In the genomic region with DNA sequence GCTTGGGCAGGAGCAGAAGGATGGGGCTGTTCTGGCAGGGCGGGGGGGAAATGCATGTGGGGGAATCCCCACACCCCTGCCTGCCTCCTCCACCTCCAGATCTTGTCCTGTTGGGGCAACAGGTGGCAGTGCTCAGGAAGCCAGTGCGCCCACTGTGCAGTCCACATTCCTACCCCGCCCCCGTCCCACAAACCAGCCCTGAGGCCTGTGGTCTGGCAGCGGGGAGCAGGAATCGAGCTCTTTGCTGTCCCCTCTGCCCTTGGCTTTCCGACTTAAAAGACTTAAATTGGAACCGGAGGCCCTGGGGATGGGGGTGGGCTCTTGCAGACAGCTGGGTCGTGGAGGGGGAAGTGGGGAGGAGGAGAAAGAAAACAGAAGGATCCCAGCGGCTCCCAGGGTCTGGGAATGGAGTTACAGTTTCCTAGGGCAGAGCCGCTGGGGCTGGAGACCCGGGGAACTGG, we compare ENCODE assay signal across 8 cellular contexts. TPM values are rescaled to one million over a fixed set of nuclear protein-coding genes. Genes with fewer than 3 reads are reported as not detected.
DNase-seq lines count a peak whose midpoint lies in the region; TF ChIP-seq lines count a peak whose summit lies in the region.

No MANE protein-coding gene starts in this region.

- H3K9me3 Mint-ChIP-seq in CD8-positive, alpha-beta memory T cell, result no peaks in the 10 kb centered on the region
- no peaks in the 10 kb centered on the region for H3K9me3 Mint-ChIP-seq in brain

- DNase-seq in CD8-positive, alpha-beta memory T cell, result peak in 1 of 5 donors; percentile 22
- no peak for DNase-seq in COR-L47 (lab: John Stamatoyannopoulos, UW)
- DNase-seq in NCI-H510A treated with DMSO at 0.1 percent for 48 hours (lab: John Stamatoyannopoulos, UW), result no peak
- DNase-seq in lower leg skin (ENCODE audit: low spot score in 2 of 2), result no peak
- no peak for DNase-seq in activated CD4-positive, CD25-positive, alpha-beta regulatory T cell treated with anti-CD3 and anti-CD28 coated beads, Interleukin-2, amount 50 U/mL, for 72 hours

- H3K4me1 ChIP-seq in CD8-positive, alpha-beta memory T cell (ENCODE audit: insufficient read depth, low read length), result peaks cover 57% of the 10 kb centered on the region
- H3K4me1 ChIP-seq in neutrophil (ENCODE audit: control insufficient read depth in 1 of 2, insufficient read depth in 1 of 2, low read depth in 1 of 2, low read length in 1 of 2), result peaks cover 35 to 36% of the 10 kb centered on the region in 2 experiments

- TF ChIP-seq POLR2A in lower leg skin (IDR thresholded peaks at IDR 0.05), result no peak

- peak overlapping the region; percentile 88 to 92 (median 90) for H3K27ac Mint-ChIP-seq in CD8-positive, alpha-beta memory T cell
- H3K27ac Mint-ChIP-seq in brain, result peak overlapping the region in 3 of 5 experiments; percentile 51 to 94 (median 91)

- no peaks in the 10 kb centered on the region for H3K36me3 Mint-ChIP-seq in CD8-positive, alpha-beta memory T cell
- no peaks in the 10 kb centered on the region for H3K36me3 Mint-ChIP-seq in brain

- peak overlapping the region; percentile 52 for H3K4me3 ChIP-seq in CD8-positive, alpha-beta memory T cell (ENCODE audit: low read length)
- H3K4me3 ChIP-seq in neutrophil (ENCODE audit: low read depth in 1 of 2, low read length in 1 of 2) (peak overlapping the region in 1 of 2 experiments; percentile 41), lower leg skin (ENCODE audit: low read depth, poor library complexity, severe bottlenecking) (no peak overlapping the region)

- WGBS in lower leg skin, 2 donors, result 52 to 59% methylated on average over 12 of the region's 12 CpGs

- CTCF ChIA-PET in CD8-positive, alpha-beta memory T cell (lab: Charles Lee), result interaction anchor here (0.6 to 5.4 kb wide), 18 partner anchors 19 to 269 kb away, joined by 3 to 35 read pairs (median 4); partner anchors contain the start of genes ASF1B, IL27RA and MISP3

- POLR2A ChIA-PET in CD8-positive, alpha-beta memory T cell (lab: Charles Lee), result interaction anchor here (0.6 to 1.9 kb wide), 3 partner anchors 151 to 966 kb away, joined by 3 to 6 read pairs (median 5); partner anchors contain the start of gene IL27RA

- no peaks in the 10 kb centered on the region for H3K27me3 Mint-ChIP-seq in CD8-positive, alpha-beta memory T cell
- H3K27me3 Mint-ChIP-seq in brain, result no peaks in the 10 kb centered on the region

- intact Hi-C loops in lower leg skin (cut with DNase I; ENCODE audit: low total_unique reads), result no loop called here

- no peaks in the 10 kb centered on the region for H3K27me3 ChIP-seq in CD8-positive, alpha-beta memory T cell (ENCODE audit: insufficient read depth, low read length, poor library complexity, severe bottlenecking)
- H3K27me3 ChIP-seq in neutrophil, result peaks cover 19% of the 10 kb centered on the region

- H3K9me3 ChIP-seq in CD8-positive, alpha-beta memory T cell (ENCODE audit: low read length), result no peaks in the 10 kb centered on the region
- H3K9me3 ChIP-seq in KOPT-K1 (ENCODE audit: insufficient read depth, low read length, poor library complexity, severe bottlenecking) (no peaks in the 10 kb centered on the region), neutrophil (no peaks in the 10 kb centered on the region)

- peak overlapping the region; percentile 74 for H3K27ac ChIP-seq in CD8-positive, alpha-beta memory T cell (ENCODE audit: low read depth, low read length)
- peak overlapping the region; percentile 49 for H3K27ac ChIP-seq in KOPT-K1 (ENCODE audit: low read depth, low read length, poor library complexity, severe bottlenecking)
- H3K27ac ChIP-seq in neutrophil, result peak overlapping the region; percentile 77

- H3K4me1 Mint-ChIP-seq in CD8-positive, alpha-beta memory T cell, result peaks cover 39 to 58% (median 42%) of the 10 kb centered on the region in 3 donors
- H3K4me1 Mint-ChIP-seq in brain, result peaks cover 35% of the 10 kb centered on the region

- no peak for TF ChIP-seq CTCF in brain (conservative IDR thresholded peaks at IDR 0.05)
- no peak for TF ChIP-seq CTCF in neutrophil (IDR thresholded peaks at IDR 0.05)
- no peak for TF ChIP-seq CTCF in lower leg skin (IDR thresholded peaks at IDR 0.05)

- no peaks in the 10 kb centered on the region for H3K36me3 ChIP-seq in CD8-positive, alpha-beta memory T cell (ENCODE audit: insufficient read depth, low read length)
- no peaks in the 10 kb centered on the region for H3K36me3 ChIP-seq in KOPT-K1 (ENCODE audit: insufficient read depth, low read length)
- H3K36me3 ChIP-seq in neutrophil, result no peaks in the 10 kb centered on the region

- H3K4me3 Mint-ChIP-seq in CD8-positive, alpha-beta memory T cell, result peak overlapping the region; percentile 47 to 83 (median 72)
- H3K4me3 Mint-ChIP-seq in brain, result peak overlapping the region in 1 of 5 experiments; percentile 45

RNA-seq across cellular contexts. Expression of gene NANOS3, which starts 4.3 kb away (rescaled TPM):
- total RNA-seq in CD8-positive, alpha-beta memory T cell, result 1 to 10 TPM in 1 of 2 experiments, under 1 TPM in 1; 0.90 to 1.5 TPM
- not detected for polyA plus RNA-seq in CD8-positive, alpha-beta memory T cell
- polyA plus RNA-seq in brain (ENCODE audit: insufficient read depth, low read depth, low replicate concordance), result 14.6 TPM
- total RNA-seq in lower leg skin, result not detected

RNA-seq across cellular contexts. Expression of gene BRME1, which starts 24.7 kb away (rescaled TPM):
- total RNA-seq in CD8-positive, alpha-beta memory T cell, result 1 to 10 TPM; 6.8 to 8.2 TPM
- 3.5 TPM for polyA plus RNA-seq in CD8-positive, alpha-beta memory T cell
- 19.0 TPM for polyA plus RNA-seq in brain (ENCODE audit: insufficient read depth, low read depth, low replicate concordance)
- 10 to 100 TPM in 1 of 4 donors, 1 to 10 TPM in 3; 2.3 to 11.8 (median 5.7) TPM for total RNA-seq in lower leg skin

RNA-seq across cellular contexts. Expression of gene CC2D1A, which starts 24.7 kb away (rescaled TPM):
- 10 to 100 TPM; 30.8 to 31.0 TPM for total RNA-seq in CD8-positive, alpha-beta memory T cell
- polyA plus RNA-seq in CD8-positive, alpha-beta memory T cell, result 15.3 TPM
- 75.2 TPM for polyA plus RNA-seq in brain (ENCODE audit: insufficient read depth, low read depth, low replicate concordance)
- 100 to 1,000 TPM in 1 of 4 donors, 10 to 100 TPM in 3; 48.9 to 104 (median 54.8) TPM for total RNA-seq in lower leg skin

RNA-seq across cellular contexts. Expression of gene PODNL1, which starts 57.0 kb away (rescaled TPM):
- under 1 TPM in 1 of 2 experiments, not detected in 1; 0.24 TPM for total RNA-seq in CD8-positive, alpha-beta memory T cell
- not detected for polyA plus RNA-seq in CD8-positive, alpha-beta memory T cell
- polyA plus RNA-seq in brain (ENCODE audit: insufficient read depth, low read depth, low replicate concordance), result 2.4 TPM
- 1 to 10 TPM; 5.2 to 8.2 (median 6.4) TPM for total RNA-seq in lower leg skin
